1 cellular context compared by ENCODE assay signal in the genomic region with DNA sequence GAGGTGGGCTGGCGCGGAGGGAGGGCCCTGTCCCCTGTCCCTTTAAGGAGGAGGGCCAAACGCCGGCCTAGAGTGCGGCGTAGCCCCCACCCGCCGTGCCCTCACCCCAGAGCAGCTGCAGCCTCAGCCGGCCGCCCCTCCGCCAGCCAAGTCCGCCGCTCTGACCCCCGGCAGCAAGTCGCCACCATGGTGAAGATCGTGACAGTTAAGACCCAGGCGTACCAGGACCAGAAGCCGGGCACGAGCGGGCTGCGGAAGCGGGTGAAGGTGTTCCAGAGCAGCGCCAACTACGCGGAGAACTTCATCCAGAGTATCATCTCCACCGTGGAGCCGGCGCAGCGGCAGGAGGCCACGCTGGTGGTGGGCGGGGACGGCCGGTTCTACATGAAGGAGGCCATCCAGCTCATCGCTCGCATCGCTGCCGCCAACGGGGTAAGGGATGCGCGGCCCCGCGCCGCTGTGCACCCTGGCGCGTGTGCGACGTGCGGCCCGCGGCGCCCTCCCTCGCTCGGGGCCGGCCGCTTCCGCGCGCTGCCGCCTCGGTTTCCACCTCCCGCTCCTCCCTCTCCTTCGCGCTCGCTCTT.
TF ChIP-seq lines count a peak whose summit lies in the region.

A gene (plus strand): TSS at position 109 of the 584 bp plus-strand sequence. CDS start 78 bp downstream, at position 187.

TF ChIP-seq in HepG2, 621 proteins besides CTCF, POLR2A, EP300 and RAD21 (continued from another document and continues in another):
- TF ChIP-seq, protein P1, sequence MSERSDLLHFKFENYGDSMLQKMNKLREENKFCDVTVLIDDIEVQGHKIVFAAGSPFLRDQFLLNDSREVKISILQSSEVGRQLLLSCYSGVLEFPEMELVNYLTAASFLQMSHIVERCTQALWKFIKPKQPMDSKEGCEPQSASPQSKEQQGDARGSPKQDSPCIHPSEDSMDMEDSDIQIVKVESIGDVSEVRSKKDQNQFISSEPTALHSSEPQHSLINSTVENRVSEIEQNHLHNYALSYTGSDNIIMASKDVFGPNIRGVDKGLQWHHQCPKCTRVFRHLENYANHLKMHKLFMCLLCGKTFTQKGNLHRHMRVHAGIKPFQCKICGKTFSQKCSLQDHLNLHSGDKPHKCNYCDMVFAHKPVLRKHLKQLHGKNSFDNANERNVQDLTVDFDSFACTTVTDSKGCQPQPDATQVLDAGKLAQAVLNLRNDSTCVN (CRISPR knock-in tag; IDR thresholded peaks at IDR 0.05; ENCODE audit: borderline replicate concordance), result 0 out of 2 replicates have a peak, but pooled peaks have one; percentile 16
- TF ChIP-seq ZNF670 (CRISPR knock-in tag; IDR thresholded peaks at IDR 0.05; ENCODE audit: borderline replicate concordance), result peak; percentile 92
- no peak for TF ChIP-seq ZNF550 (CRISPR knock-in tag; IDR thresholded peaks at IDR 0.05; ENCODE audit: borderline replicate concordance)
- peak; percentile 54; the same call in 1 of the 2 replicates for TF ChIP-seq ZNF124 (CRISPR knock-in tag; IDR thresholded peaks at IDR 0.05)
- TF ChIP-seq RFXAP (CRISPR knock-in tag; IDR thresholded peaks at IDR 0.05; ENCODE audit: borderline replicate concordance), result no peak
- TF ChIP-seq ZNF567 (CRISPR knock-in tag; IDR thresholded peaks at IDR 0.05; ENCODE audit: borderline replicate concordance), result 0 out of 2 replicates have a peak, but pooled peaks have one; percentile 19
- peak; percentile 98 for TF ChIP-seq HNRNPLL (IDR thresholded peaks at IDR 0.05; ENCODE audit: low read depth, low read length, poor library complexity, severe bottlenecking)
- TF ChIP-seq NAIF1 (CRISPR knock-in tag; IDR thresholded peaks at IDR 0.05; ENCODE audit: borderline replicate concordance), result 0 out of 2 replicates have a peak, but pooled peaks have one; percentile 68
- TF ChIP-seq MAZ (IDR thresholded peaks at IDR 0.05; ENCODE audit: borderline replicate concordance, low read depth, low read length), result no peak
- peak; percentile 71; the same call in 1 of the 2 replicates for TF ChIP-seq MAZ (CRISPR knock-in tag; IDR thresholded peaks at IDR 0.05; ENCODE audit: low read depth)
- TF ChIP-seq CBFB (CRISPR knock-in tag; IDR thresholded peaks at IDR 0.05), result peak; percentile 74; the same call in 1 of the 2 replicates
- TF ChIP-seq, protein P2, sequence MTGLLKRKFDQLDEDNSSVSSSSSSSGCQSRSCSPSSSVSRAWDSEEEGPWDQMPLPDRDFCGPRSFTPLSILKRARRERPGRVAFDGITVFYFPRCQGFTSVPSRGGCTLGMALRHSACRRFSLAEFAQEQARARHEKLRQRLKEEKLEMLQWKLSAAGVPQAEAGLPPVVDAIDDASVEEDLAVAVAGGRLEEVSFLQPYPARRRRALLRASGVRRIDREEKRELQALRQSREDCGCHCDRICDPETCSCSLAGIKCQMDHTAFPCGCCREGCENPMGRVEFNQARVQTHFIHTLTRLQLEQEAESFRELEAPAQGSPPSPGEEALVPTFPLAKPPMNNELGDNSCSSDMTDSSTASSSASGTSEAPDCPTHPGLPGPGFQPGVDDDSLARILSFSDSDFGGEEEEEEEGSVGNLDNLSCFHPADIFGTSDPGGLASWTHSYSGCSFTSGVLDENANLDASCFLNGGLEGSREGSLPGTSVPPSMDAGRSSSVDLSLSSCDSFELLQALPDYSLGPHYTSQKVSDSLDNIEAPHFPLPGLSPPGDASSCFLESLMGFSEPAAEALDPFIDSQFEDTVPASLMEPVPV (CRISPR knock-in tag; IDR thresholded peaks at IDR 0.05), result no peak
- peak; percentile 52; the same call in 1 of the 2 replicates for TF ChIP-seq ZFP90 (CRISPR knock-in tag; IDR thresholded peaks at IDR 0.05; ENCODE audit: borderline replicate concordance)
- TF ChIP-seq, protein P3, sequence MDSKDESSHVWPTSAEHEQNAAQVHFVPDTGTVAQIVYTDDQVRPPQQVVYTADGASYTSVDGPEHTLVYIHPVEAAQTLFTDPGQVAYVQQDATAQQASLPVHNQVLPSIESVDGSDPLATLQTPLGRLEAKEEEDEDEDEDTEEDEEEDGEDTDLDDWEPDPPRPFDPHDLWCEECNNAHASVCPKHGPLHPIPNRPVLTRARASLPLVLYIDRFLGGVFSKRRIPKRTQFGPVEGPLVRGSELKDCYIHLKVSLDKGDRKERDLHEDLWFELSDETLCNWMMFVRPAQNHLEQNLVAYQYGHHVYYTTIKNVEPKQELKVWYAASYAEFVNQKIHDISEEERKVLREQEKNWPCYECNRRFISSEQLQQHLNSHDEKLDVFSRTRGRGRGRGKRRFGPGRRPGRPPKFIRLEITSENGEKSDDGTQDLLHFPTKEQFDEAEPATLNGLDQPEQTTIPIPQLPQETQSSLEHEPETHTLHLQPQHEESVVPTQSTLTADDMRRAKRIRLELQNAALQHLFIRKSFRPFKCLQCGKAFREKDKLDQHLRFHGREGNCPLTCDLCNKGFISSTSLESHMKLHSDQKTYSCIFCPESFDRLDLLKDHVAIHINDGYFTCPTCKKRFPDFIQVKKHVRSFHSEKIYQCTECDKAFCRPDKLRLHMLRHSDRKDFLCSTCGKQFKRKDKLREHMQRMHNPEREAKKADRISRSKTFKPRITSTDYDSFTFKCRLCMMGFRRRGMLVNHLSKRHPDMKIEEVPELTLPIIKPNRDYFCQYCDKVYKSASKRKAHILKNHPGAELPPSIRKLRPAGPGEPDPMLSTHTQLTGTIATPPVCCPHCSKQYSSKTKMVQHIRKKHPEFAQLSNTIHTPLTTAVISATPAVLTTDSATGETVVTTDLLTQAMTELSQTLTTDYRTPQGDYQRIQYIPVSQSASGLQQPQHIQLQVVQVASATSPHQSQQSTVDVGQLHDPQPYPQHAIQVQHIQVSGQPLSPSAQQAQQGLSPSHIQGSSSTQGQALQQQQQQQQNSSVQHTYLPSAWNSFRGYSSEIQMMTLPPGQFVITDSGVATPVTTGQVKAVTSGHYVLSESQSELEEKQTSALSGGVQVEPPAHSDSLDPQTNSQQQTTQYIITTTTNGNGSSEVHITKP (CRISPR knock-in tag; IDR thresholded peaks at IDR 0.05; ENCODE audit: low read depth), result 0 out of 2 replicates have a peak, but pooled peaks have one; percentile 33
- TF ChIP-seq SALL2 (CRISPR knock-in tag; IDR thresholded peaks at IDR 0.05), result peak; percentile 20; the same call in 1 of the 2 replicates
- peak; percentile 61; the same call in 1 of the 2 replicates for TF ChIP-seq ZNF546 (CRISPR knock-in tag; conservative IDR thresholded peaks at IDR 0.05)
- TF ChIP-seq ZNF451 (CRISPR knock-in tag; IDR thresholded peaks at IDR 0.05), result 0 out of 2 replicates have a peak, but pooled peaks have one; percentile 9
- 0 out of 2 replicates have a peak, but pooled peaks have one; percentile 61 for TF ChIP-seq FOXC1 (CRISPR knock-in tag; IDR thresholded peaks at IDR 0.05; ENCODE audit: borderline replicate concordance)
- no peak for TF ChIP-seq IRF2 (CRISPR knock-in tag; IDR thresholded peaks at IDR 0.05)
- TF ChIP-seq PITX1 (CRISPR knock-in tag; IDR thresholded peaks at IDR 0.05), result peak; percentile 18; the same call in 1 of the 2 replicates
- peak; percentile 82 for TF ChIP-seq ZNF501 (CRISPR knock-in tag; IDR thresholded peaks at IDR 0.05)
- TF ChIP-seq HOXA3 (CRISPR knock-in tag; IDR thresholded peaks at IDR 0.05), result peak; percentile 63; the same call in 1 of the 2 replicates
- 0 out of 2 replicates have a peak, but pooled peaks have one; percentile 53 for TF ChIP-seq ZC3H13 (CRISPR knock-in tag; IDR thresholded peaks at IDR 0.05)
- TF ChIP-seq ELF1 (CRISPR knock-in tag; IDR thresholded peaks at IDR 0.05), result peak; percentile 30
- TF ChIP-seq ADNP (CRISPR knock-in tag; IDR thresholded peaks at IDR 0.05), result no peak
- no peak for TF ChIP-seq ZNF24 (IDR thresholded peaks at IDR 0.05)
- TF ChIP-seq, protein P4, sequence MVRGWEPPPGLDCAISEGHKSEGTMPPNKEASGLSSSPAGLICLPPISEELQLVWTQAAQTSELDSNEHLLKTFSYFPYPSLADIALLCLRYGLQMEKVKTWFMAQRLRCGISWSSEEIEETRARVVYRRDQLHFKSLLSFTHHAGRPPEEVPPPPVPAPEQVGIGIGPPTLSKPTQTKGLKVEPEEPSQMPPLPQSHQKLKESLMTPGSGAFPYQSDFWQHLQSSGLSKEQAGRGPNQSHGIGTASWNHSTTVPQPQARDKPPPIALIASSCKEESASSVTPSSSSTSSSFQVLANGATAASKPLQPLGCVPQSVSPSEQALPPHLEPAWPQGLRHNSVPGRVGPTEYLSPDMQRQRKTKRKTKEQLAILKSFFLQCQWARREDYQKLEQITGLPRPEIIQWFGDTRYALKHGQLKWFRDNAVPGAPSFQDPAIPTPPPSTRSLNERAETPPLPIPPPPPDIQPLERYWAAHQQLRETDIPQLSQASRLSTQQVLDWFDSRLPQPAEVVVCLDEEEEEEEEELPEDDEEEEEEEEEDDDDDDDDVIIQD (CRISPR knock-in tag; IDR thresholded peaks at IDR 0.05; ENCODE audit: low read depth), result no peak
- TF ChIP-seq ZNF446 (CRISPR knock-in tag; IDR thresholded peaks at IDR 0.05), result peak; percentile 71; the same call in 1 of the 2 replicates
- peak; percentile 14; the same call in 1 of the 2 replicates for TF ChIP-seq REL (CRISPR knock-in tag; conservative IDR thresholded peaks at IDR 0.05)
- TF ChIP-seq ARHGAP35 (CRISPR knock-in tag; IDR thresholded peaks at IDR 0.05; ENCODE audit: borderline replicate concordance), result 0 out of 2 replicates have a peak, but pooled peaks have one; percentile 31
- no peak for TF ChIP-seq RBM22 (optimal IDR thresholded peaks at IDR 0.05; ENCODE audit: low read length)
- peak; percentile 55; the same call in 1 of the 2 replicates for TF ChIP-seq ZNF234 (CRISPR knock-in tag; conservative IDR thresholded peaks at IDR 0.05)
- TF ChIP-seq, protein P5, sequence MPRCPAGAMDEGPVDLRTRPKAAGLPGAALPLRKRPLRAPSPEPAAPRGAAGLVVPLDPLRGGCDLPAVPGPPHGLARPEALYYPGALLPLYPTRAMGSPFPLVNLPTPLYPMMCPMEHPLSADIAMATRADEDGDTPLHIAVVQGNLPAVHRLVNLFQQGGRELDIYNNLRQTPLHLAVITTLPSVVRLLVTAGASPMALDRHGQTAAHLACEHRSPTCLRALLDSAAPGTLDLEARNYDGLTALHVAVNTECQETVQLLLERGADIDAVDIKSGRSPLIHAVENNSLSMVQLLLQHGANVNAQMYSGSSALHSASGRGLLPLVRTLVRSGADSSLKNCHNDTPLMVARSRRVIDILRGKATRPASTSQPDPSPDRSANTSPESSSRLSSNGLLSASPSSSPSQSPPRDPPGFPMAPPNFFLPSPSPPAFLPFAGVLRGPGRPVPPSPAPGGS (CRISPR knock-in tag; IDR thresholded peaks at IDR 0.05), result 0 out of 2 replicates have a peak, but pooled peaks have one; percentile 28
- TF ChIP-seq ZC3H4 (CRISPR knock-in tag; IDR thresholded peaks at IDR 0.05; ENCODE audit: borderline replicate concordance), result 0 out of 2 replicates have a peak, but pooled peaks have one; percentile 41
- TF ChIP-seq ESRRA (CRISPR knock-in tag; IDR thresholded peaks at IDR 0.05; ENCODE audit: low read depth), result no peak
- 0 out of 2 replicates have a peak, but pooled peaks have one; percentile 35 for TF ChIP-seq ZNF552 (CRISPR knock-in tag; IDR thresholded peaks at IDR 0.05; ENCODE audit: borderline replicate concordance)
- TF ChIP-seq, protein P6, sequence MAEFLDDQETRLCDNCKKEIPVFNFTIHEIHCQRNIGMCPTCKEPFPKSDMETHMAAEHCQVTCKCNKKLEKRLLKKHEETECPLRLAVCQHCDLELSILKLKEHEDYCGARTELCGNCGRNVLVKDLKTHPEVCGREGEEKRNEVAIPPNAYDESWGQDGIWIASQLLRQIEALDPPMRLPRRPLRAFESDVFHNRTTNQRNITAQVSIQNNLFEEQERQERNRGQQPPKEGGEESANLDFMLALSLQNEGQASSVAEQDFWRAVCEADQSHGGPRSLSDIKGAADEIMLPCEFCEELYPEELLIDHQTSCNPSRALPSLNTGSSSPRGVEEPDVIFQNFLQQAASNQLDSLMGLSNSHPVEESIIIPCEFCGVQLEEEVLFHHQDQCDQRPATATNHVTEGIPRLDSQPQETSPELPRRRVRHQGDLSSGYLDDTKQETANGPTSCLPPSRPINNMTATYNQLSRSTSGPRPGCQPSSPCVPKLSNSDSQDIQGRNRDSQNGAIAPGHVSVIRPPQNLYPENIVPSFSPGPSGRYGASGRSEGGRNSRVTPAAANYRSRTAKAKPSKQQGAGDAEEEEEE (CRISPR knock-in tag; IDR thresholded peaks at IDR 0.05; ENCODE audit: borderline replicate concordance), result 0 out of 2 replicates have a peak, but pooled peaks have one; percentile 29
- peak; percentile 64; the same call in 1 of the 2 replicates for TF ChIP-seq MYC (CRISPR knock-in tag; IDR thresholded peaks at IDR 0.05; ENCODE audit: borderline replicate concordance)
- TF ChIP-seq, protein P7, sequence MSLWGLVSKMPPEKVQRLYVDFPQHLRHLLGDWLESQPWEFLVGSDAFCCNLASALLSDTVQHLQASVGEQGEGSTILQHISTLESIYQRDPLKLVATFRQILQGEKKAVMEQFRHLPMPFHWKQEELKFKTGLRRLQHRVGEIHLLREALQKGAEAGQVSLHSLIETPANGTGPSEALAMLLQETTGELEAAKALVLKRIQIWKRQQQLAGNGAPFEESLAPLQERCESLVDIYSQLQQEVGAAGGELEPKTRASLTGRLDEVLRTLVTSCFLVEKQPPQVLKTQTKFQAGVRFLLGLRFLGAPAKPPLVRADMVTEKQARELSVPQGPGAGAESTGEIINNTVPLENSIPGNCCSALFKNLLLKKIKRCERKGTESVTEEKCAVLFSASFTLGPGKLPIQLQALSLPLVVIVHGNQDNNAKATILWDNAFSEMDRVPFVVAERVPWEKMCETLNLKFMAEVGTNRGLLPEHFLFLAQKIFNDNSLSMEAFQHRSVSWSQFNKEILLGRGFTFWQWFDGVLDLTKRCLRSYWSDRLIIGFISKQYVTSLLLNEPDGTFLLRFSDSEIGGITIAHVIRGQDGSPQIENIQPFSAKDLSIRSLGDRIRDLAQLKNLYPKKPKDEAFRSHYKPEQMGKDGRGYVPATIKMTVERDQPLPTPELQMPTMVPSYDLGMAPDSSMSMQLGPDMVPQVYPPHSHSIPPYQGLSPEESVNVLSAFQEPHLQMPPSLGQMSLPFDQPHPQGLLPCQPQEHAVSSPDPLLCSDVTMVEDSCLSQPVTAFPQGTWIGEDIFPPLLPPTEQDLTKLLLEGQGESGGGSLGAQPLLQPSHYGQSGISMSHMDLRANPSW (CRISPR knock-in tag; IDR thresholded peaks at IDR 0.05; ENCODE audit: borderline replicate concordance), result 0 out of 2 replicates have a peak, but pooled peaks have one; percentile 59
- TF ChIP-seq, protein P8, sequence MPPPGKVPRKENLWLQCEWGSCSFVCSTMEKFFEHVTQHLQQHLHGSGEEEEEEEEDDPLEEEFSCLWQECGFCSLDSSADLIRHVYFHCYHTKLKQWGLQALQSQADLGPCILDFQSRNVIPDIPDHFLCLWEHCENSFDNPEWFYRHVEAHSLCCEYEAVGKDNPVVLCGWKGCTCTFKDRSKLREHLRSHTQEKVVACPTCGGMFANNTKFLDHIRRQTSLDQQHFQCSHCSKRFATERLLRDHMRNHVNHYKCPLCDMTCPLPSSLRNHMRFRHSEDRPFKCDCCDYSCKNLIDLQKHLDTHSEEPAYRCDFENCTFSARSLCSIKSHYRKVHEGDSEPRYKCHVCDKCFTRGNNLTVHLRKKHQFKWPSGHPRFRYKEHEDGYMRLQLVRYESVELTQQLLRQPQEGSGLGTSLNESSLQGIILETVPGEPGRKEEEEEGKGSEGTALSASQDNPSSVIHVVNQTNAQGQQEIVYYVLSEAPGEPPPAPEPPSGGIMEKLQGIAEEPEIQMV (CRISPR knock-in tag; IDR thresholded peaks at IDR 0.05; ENCODE audit: low read depth), result no peak; the same call in 1 of the 2 replicates
- peak; percentile 83; the same call in 1 of the 2 replicates for TF ChIP-seq ZMAT3 (CRISPR knock-in tag; conservative IDR thresholded peaks at IDR 0.05)
- peak; percentile 26; the same call in 1 of the 2 replicates for TF ChIP-seq TMF1 (CRISPR knock-in tag; IDR thresholded peaks at IDR 0.05; ENCODE audit: low read depth)
- TF ChIP-seq ZNF672 (CRISPR knock-in tag; IDR thresholded peaks at IDR 0.05), result no peak
